In genomic region chr10:48437546-48437945, GRCh38 we compare ENCODE assay signal across 15 cellular contexts.
A peak's percentile ranks its signal among the peaks of the same experiment; 100 is the strongest.
DNase-seq lines count a peak whose midpoint lies in the region; ATAC-seq and TF ChIP-seq lines count a peak whose summit lies in the region.
"Had no signal": no experiment of that assay in that cellular context is flagged by ENCODE, and none has a peak within 500 bp of the region (broad histone marks: within the 10 kb centered on the region; RNA-seq: fewer than 3 reads in every experiment).

No MANE protein-coding gene starts in this region.

- peak overlapping the region; percentile 7 for H3K27ac Mint-ChIP-seq in progenitor cell of endocrine pancreas
- H3K27ac Mint-ChIP-seq: CD8-positive, alpha-beta T cell had no signal

- intact Hi-C loops in IMR-90 (cut with micrococcal nuclease): loop anchor here (5.0 kb wide), 1 partner anchor 125 kb away; no protein-coding TSS in a partner anchor

- H4K20me1 ChIP-seq in IMR-90 (ENCODE audit: insufficient read depth, low read length): peaks cover 4% of the 10 kb centered on the region; the same call in 1 of the 2 replicates
- H4K20me1 ChIP-seq: BLaER1 had no signal

- CTCF ChIA-PET in IMR-90 (lab: Yijun Ruan, JAX): interaction anchor here (0.8 kb wide), 1 partner anchor 218 kb away, joined by 3 read pairs; no protein-coding TSS in a partner anchor

- no TSS peak for BruUV-seq in IMR-90 (replicated peaks; lab: Mats Ljungman, UMichigan)

- H3K4me1 ChIP-seq in IMR-90 (ENCODE audit: control insufficient read depth, insufficient read depth, low read length) (peaks cover 8% of the 10 kb centered on the region), mesenchymal stem cell (ENCODE audit: control insufficient read depth, insufficient read depth, low read depth, low read length) (peaks cover 5% of the 10 kb centered on the region)
- H3K4me1 ChIP-seq: HAP-1 had no signal

- no peak for TF ChIP-seq RAD21 in IMR-90 (IDR thresholded peaks at IDR 0.05; ENCODE audit: low read length)

- H3K14ac ChIP-seq in IMR-90 (replicated peaks; ENCODE audit: low read depth, low read length) (no peak overlapping the region), mesenchymal stem cell (ENCODE audit: low read length in 2 of 2) (no peak overlapping the region)

- no peak overlapping the region for H2AFZ ChIP-seq in IMR-90 (replicated peaks; ENCODE audit: low read length, poor library complexity)
- no peak overlapping the region for H2AFZ ChIP-seq in mesenchymal stem cell (ENCODE audit: low read depth, low read length)
- H2AFZ ChIP-seq: GM23248 had no signal

- H3K4ac ChIP-seq in IMR-90 (ENCODE audit: low read depth, low read length) (0 out of 2 replicates have a peak overlapping the region, but pooled peaks have one; percentile 6), mesenchymal stem cell (ENCODE audit: low read depth in 1 of 2, low read length in 2 of 2) (no peak overlapping the region)

- H3K4me3 ChIP-seq in IMR-90 (ENCODE audit: insufficient read depth, low read depth, low read length) (no peak overlapping the region), mesenchymal stem cell (ENCODE audit: insufficient read depth in 1 of 2, low read depth in 1 of 2, low read length in 2 of 2) (no peak overlapping the region)
- H3K4me3 ChIP-seq: BLaER1, GM23248, HAP-1 had no signal

- in situ Hi-C loops in IMR-90 (cut with MboI; ENCODE audit: low sequenced_read_pairs): no loop called here

- H3K9me1 ChIP-seq in IMR-90 (ENCODE audit: insufficient read depth, low read length): peaks cover 19% of the 10 kb centered on the region

- no peak overlapping the region for H3K4me3 Mint-ChIP-seq in progenitor cell of endocrine pancreas (ENCODE audit: low read depth)
- H3K4me3 Mint-ChIP-seq: CD8-positive, alpha-beta T cell had no signal

- H3K23ac ChIP-seq in IMR-90 (ENCODE audit: low read depth, low read length) (peak overlapping the region; percentile 44; the same call in 1 of the 2 replicates), mesenchymal stem cell (ENCODE audit: low read length in 2 of 2) (no peak overlapping the region)

- H2BK12ac ChIP-seq in mesenchymal stem cell (ENCODE audit: low read length in 2 of 2): no peak overlapping the region

- DNase-seq in NCI-H345 (lab: John Stamatoyannopoulos, UW) (peak; percentile 8), NCI-H345 treated with DMSO at 0.1 percent for 48 hours (lab: John Stamatoyannopoulos, UW; ENCODE audit: unreplicated experiment) (no peak), IMR-90 (no peak), mesenchymal stem cell (no peak), progenitor cell of endocrine pancreas (ENCODE audit: low spot score, unreplicated experiment) (no peak), C1 segment of cervical spinal cord (lab: John Stamatoyannopoulos, UW) (no peak), cerebellar cortex (ENCODE audit: low spot score) (no peak)
- DNase-seq: 8988T; Calu3; CD8-positive, alpha-beta T cell; GM23248 had no signal

- H3K79me1 ChIP-seq in IMR-90 (ENCODE audit: low read depth in 1 of 2, low read length in 2 of 2): peaks cover 0 to 16% of the 10 kb centered on the region in 2 experiments; a peak in 1 of 4 replicates
- H3K79me1 ChIP-seq in mesenchymal stem cell (replicated peaks; ENCODE audit: low read length, poor library complexity, severe bottlenecking): no peaks in the 10 kb centered on the region

- H2BK5ac ChIP-seq in IMR-90 (ENCODE audit: low read depth, low read length, poor library complexity, severe bottlenecking): no peak overlapping the region
- H2BK5ac ChIP-seq in mesenchymal stem cell (ENCODE audit: low read depth, low read length, poor library complexity, severe bottlenecking): no peak overlapping the region

- no peaks in the 10 kb centered on the region for H3K9me3 Mint-ChIP-seq in progenitor cell of endocrine pancreas (ENCODE audit: low read depth)
- H3K9me3 Mint-ChIP-seq: CD8-positive, alpha-beta T cell had no signal

- ATAC-seq in IMR-90 (ENCODE audit: low read depth) (no peak), HG03571 (IDR thresholded peaks at IDR 0.05; ENCODE audit: unreplicated experiment) (no peak)
- ATAC-seq: CD8-positive, alpha-beta T cell had no signal

- TF ChIP-seq POLR2A in IMR-90 (IDR thresholded peaks at IDR 0.05; ENCODE audit: low read depth, low read length): no peak

- no peak overlapping the region for H2BK120ac ChIP-seq in IMR-90 (ENCODE audit: low read depth, low read length)
- H2BK120ac ChIP-seq in mesenchymal stem cell (ENCODE audit: low read depth, low read length): no peak overlapping the region

- dilution Hi-C loops in IMR-90 (cut with HindIII; ENCODE audit: low sequenced_read_pairs, unreplicated experiment): no loop called here

- H3K36me3 ChIP-seq in IMR-90 (ENCODE audit: control insufficient read depth, insufficient read depth, low read length): peaks cover 3% of the 10 kb centered on the region
- H3K36me3 ChIP-seq in mesenchymal stem cell (ENCODE audit: control insufficient read depth in 1 of 2, insufficient read depth in 2 of 2, low read depth in 1 of 2, low read length in 2 of 2): peaks cover 4 to 26% of the 10 kb centered on the region in 2 experiments
- H3K36me3 ChIP-seq: HAP-1 had no signal

- H3K4me2 ChIP-seq in IMR-90 (ENCODE audit: low read depth, low read length): no peak overlapping the region
- H3K4me2 ChIP-seq in mesenchymal stem cell (ENCODE audit: low read length, poor library complexity, severe bottlenecking): no peak overlapping the region
- H3K4me2 ChIP-seq: BLaER1 had no signal

- 0 out of 2 replicates have a peak overlapping the region, but pooled peaks have one; percentile 1 for H2AK5ac ChIP-seq in IMR-90 (ENCODE audit: low read depth, low read length)
- no peak overlapping the region for H2AK5ac ChIP-seq in mesenchymal stem cell (ENCODE audit: low read length, severe bottlenecking)

- no peak overlapping the region for H3K18ac ChIP-seq in IMR-90 (ENCODE audit: low read depth, low read length)
- no peak overlapping the region for H3K18ac ChIP-seq in mesenchymal stem cell (ENCODE audit: low read depth in 1 of 2, low read length in 2 of 2)

- POLR2A ChIA-PET in IMR-90 (lab: Charles Lee; ENCODE audit: unreplicated experiment): no interaction called here

- no peaks in the 10 kb centered on the region for H3K27me3 Mint-ChIP-seq in progenitor cell of endocrine pancreas

- no peak overlapping the region for H4K5ac ChIP-seq in IMR-90 (ENCODE audit: low read depth, low read length)

- H2BK20ac ChIP-seq in IMR-90 (ENCODE audit: low read depth, low read length): no peak overlapping the region

- no peak overlapping the region for H3K56ac ChIP-seq in IMR-90 (ENCODE audit: extremely low read depth, insufficient read depth, low read length)

- H3K27ac ChIP-seq in IMR-90 (ENCODE audit: insufficient read depth, low read length): no peak overlapping the region
- peak overlapping the region; percentile 29 for H3K27ac ChIP-seq in mesenchymal stem cell (ENCODE audit: low read length, poor library complexity, severe bottlenecking)
- H3K27ac ChIP-seq: BLaER1, GM23248, HL-60 had no signal

- H4K8ac ChIP-seq in IMR-90 (ENCODE audit: low read depth in 2 of 2, low read length in 2 of 2) (no peak overlapping the region), mesenchymal stem cell (ENCODE audit: low read length) (no peak overlapping the region)

- 100% methylated on average over 1 of the region's 3 CpGs; no CpG with 5 or more reads in 1 of the 2 experiments for whole genome bisulfite sequencing in IMR-90 (ENCODE audit: extremely low coverage in 2 of 2, insufficient read length in 1 of 2), 2 experiments
- WGBS in mesenchymal stem cell: 97% methylated on average over 3 of the region's 3 CpGs

- TF ChIP-seq CTCF in IMR-90 (conservative IDR thresholded peaks at IDR 0.05; ENCODE audit: low read depth, low read length) (no peak), progenitor cell of endocrine pancreas (IDR thresholded peaks at IDR 0.05; ENCODE audit: unreplicated experiment) (no peak)

- no peaks in the 10 kb centered on the region for H3K9me3 ChIP-seq in IMR-90 (ENCODE audit: control insufficient read depth, insufficient read depth, low read length)
- no peaks in the 10 kb centered on the region for H3K9me3 ChIP-seq in mesenchymal stem cell (ENCODE audit: control insufficient read depth, low read length)
- H3K9me3 ChIP-seq: BLaER1, HAP-1 had no signal

- H4K91ac ChIP-seq in IMR-90 (ENCODE audit: insufficient read depth, low read depth, low read length) (no peak overlapping the region), mesenchymal stem cell (ENCODE audit: low read length) (no peak overlapping the region)

- H3K9ac ChIP-seq in IMR-90 (ENCODE audit: low read depth, low read length) (no peak overlapping the region), mesenchymal stem cell (ENCODE audit: low read length) (no peak overlapping the region)
- H3K9ac ChIP-seq: BLaER1, GM23248 had no signal

- no peaks in the 10 kb centered on the region for H3K27me3 ChIP-seq in IMR-90 (ENCODE audit: control insufficient read depth, insufficient read depth, low read length)
- H3K27me3 ChIP-seq in mesenchymal stem cell (ENCODE audit: control insufficient read depth in 1 of 2, insufficient read depth in 1 of 2, low read length in 2 of 2): no peaks in the 10 kb centered on the region
- H3K27me3 ChIP-seq: BLaER1 had no signal

- H3K36me3 Mint-ChIP-seq in progenitor cell of endocrine pancreas (ENCODE audit: insufficient read depth): peaks cover 1% of the 10 kb centered on the region

- no peak overlapping the region for H2BK15ac ChIP-seq in IMR-90 (ENCODE audit: low read depth, low read length)
- H2BK15ac ChIP-seq in mesenchymal stem cell (ENCODE audit: low read depth, poor library complexity, severe bottlenecking): no peak overlapping the region

- peaks cover 14% of the 10 kb centered on the region for H3K4me1 Mint-ChIP-seq in progenitor cell of endocrine pancreas (ENCODE audit: low read depth)

- no peak overlapping the region for H2AK9ac ChIP-seq in IMR-90 (replicated peaks; ENCODE audit: low read depth, low read length, poor library complexity)

TF ChIP-seq in IMR-90, 13 proteins besides CTCF, POLR2A, EP300 and RAD21 (continues in another document):
- TF ChIP-seq MAZ (IDR thresholded peaks at IDR 0.05; ENCODE audit: borderline replicate concordance, low read depth, low read length): no peak
- TF ChIP-seq BHLHE40 (IDR thresholded peaks at IDR 0.05; ENCODE audit: low read depth, low read length): no peak
- no peak for TF ChIP-seq ELK1 (IDR thresholded peaks at IDR 0.05; ENCODE audit: borderline replicate concordance, low read depth, low read length)
- no peak for TF ChIP-seq MAFK (IDR thresholded peaks at IDR 0.05; ENCODE audit: low read depth, low read length)
- TF ChIP-seq NFE2L2 (IDR thresholded peaks at IDR 0.05; ENCODE audit: low read depth, low read length): no peak
- TF ChIP-seq RCOR1 (IDR thresholded peaks at IDR 0.05; ENCODE audit: insufficient replicate concordance, low read length): no peak
- no peak for TF ChIP-seq RFX5 (IDR thresholded peaks at IDR 0.05; ENCODE audit: low read depth, low read length)
